8 cellular contexts compared by ENCODE assay signal in the genomic region with DNA sequence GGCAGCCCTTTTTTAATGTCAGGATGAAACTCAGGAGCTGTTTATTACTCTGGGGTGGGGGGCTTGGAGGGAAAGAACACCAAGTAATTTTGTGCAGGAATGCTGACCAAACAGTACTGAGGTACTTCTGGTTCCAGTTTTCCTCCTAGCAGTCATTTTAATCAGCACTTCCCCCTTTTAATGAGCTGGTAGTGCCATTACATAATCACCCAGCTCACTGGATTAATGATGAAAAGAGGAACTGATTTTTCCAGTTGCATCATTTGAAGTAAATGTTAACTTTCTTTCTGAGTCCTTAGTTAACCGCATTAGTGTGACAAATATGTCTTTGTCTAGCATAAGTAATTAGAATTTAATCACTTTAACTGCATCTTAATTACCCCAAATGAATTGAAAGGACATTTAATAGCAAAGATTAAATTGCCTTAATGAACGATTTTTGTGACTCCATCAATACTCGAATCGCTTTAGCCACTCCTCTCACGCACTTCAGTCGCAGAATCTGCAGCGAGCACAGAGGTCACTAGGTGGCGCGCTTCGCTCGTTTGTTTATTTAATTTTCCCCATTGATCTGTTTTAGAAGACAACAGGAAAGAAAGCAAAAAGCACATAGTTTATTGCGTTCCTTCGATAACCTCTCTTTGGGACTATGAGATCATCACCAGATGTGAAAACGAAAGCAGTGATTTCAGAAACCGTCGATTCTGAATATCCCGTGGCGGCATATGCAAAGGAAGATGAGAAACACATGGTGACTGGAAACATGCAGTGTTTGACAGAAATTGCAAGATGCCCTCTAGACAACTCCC. TPM values are rescaled to one million over a fixed set of nuclear protein-coding genes. Genes with fewer than 3 reads are reported as not detected.
A peak's percentile ranks its signal among the peaks of the same experiment; 100 is the strongest.
DNase-seq lines count a peak whose midpoint lies in the region; ATAC-seq and TF ChIP-seq lines count a peak whose summit lies in the region.

No MANE protein-coding gene starts in this region.

- H2BK15ac ChIP-seq in neuronal stem cell (ENCODE audit: low read length), result no peak overlapping the region

- H4K8ac ChIP-seq in neuronal stem cell (ENCODE audit: low read depth, low read length), result no peak overlapping the region

- ATAC-seq in GM19438 (IDR thresholded peaks at IDR 0.05; ENCODE audit: low read depth, unreplicated experiment) (peak; percentile 57), HG03521 (IDR thresholded peaks at IDR 0.05; ENCODE audit: unreplicated experiment) (peak; percentile 67), PC-3 (peak; percentile 53), thoracic aorta (ENCODE audit: insufficient number of reproducible peaks, low FRiP score, low read depth) (no peak)

- H3K79me1 ChIP-seq in neuronal stem cell (ENCODE audit: low read depth, low read length), result no peaks in the 10 kb centered on the region

- H3K4ac ChIP-seq in neuronal stem cell (ENCODE audit: low read length), result no peak overlapping the region

- POLR2A ChIA-PET in PC-3 (lab: Charles Lee; ENCODE audit: unreplicated experiment), result no interaction called here

- H3K36me3 ChIP-seq in PC-3 (ENCODE audit: low read depth, low read length) (no peaks in the 10 kb centered on the region; the same call in 1 of the 2 replicates), esophagus squamous epithelium (no peaks in the 10 kb centered on the region), neuronal stem cell (replicated peaks in 1 of 2; ENCODE audit: control insufficient read depth in 2 of 2, insufficient read depth in 2 of 2, low read length in 2 of 2) (no peaks in the 10 kb centered on the region), thoracic aorta (no peaks in the 10 kb centered on the region)

- H3K27me3 ChIP-seq in PC-3 (ENCODE audit: low read length) (peaks cover 59% of the 10 kb centered on the region), esophagus squamous epithelium (peaks cover 10 to 98% (median 27%) of the 10 kb centered on the region in 4 donors), neuronal stem cell (ENCODE audit: control insufficient read depth in 3 of 3, insufficient read depth in 3 of 3, low read depth in 1 of 3, low read length in 3 of 3) (peaks cover 12 to 34% (median 23%) of the 10 kb centered on the region in 3 experiments), thoracic aorta (replicated peaks; ENCODE audit: insufficient read depth) (peaks cover 24% of the 10 kb centered on the region)

- no peak for TF ChIP-seq POLR2A in esophagus squamous epithelium (IDR thresholded peaks at IDR 0.05)

- no peak overlapping the region for H3K14ac ChIP-seq in neuronal stem cell (ENCODE audit: low read length)

- no peak overlapping the region for H2BK120ac ChIP-seq in neuronal stem cell (ENCODE audit: low read depth, low read length)

- TF ChIP-seq CTCF in PC-3 (conservative IDR thresholded peaks at IDR 0.05; ENCODE audit: low read depth, low read length), result peak; percentile 94
- peak; percentile 65 to 82 (median 72) for TF ChIP-seq CTCF in esophagus squamous epithelium (IDR thresholded peaks at IDR 0.05)
- TF ChIP-seq CTCF in thoracic aorta (IDR thresholded peaks at IDR 0.05), result peak; percentile 61

- H3K4me3 ChIP-seq in PC-3 (ENCODE audit: low read length), result no peak overlapping the region
- peak overlapping the region in 1 of 4 donors; percentile 44 for H3K4me3 ChIP-seq in esophagus squamous epithelium
- H3K4me3 ChIP-seq in neuronal stem cell (ENCODE audit: low read length in 2 of 2), result no peak overlapping the region
- peak overlapping the region; percentile 45 for H3K4me3 ChIP-seq in thoracic aorta

- BruUV-seq in PC-3 (replicated peaks; lab: Mats Ljungman, UMichigan), result no TSS peak

- H3K27ac ChIP-seq in PC-3 (ENCODE audit: low read length), result no peak overlapping the region
- H3K27ac ChIP-seq in esophagus squamous epithelium, result no peak overlapping the region
- H3K27ac ChIP-seq in neuronal stem cell (replicated peaks; ENCODE audit: low read length), result no peak overlapping the region
- H3K27ac ChIP-seq in thoracic aorta, result no peak overlapping the region

- no peaks in the 10 kb centered on the region for H3K4me1 ChIP-seq in PC-3 (ENCODE audit: insufficient read depth, low read length)
- H3K4me1 ChIP-seq in esophagus squamous epithelium, result peaks cover 7 to 39% (median 9%) of the 10 kb centered on the region in 3 donors
- H3K4me1 ChIP-seq in neuronal stem cell (ENCODE audit: control insufficient read depth in 2 of 2, insufficient read depth in 1 of 2, low read depth in 1 of 2, low read length in 2 of 2), result peaks cover 9 to 13% of the 10 kb centered on the region in 2 donors
- peaks cover 6 to 27% of the 10 kb centered on the region in 2 donors for H3K4me1 ChIP-seq in thoracic aorta (ENCODE audit: control insufficient read depth in 1 of 2, low read depth in 2 of 2)

- no peak overlapping the region for H2AFZ ChIP-seq in PC-3 (ENCODE audit: low read length)
- no peak overlapping the region for H2AFZ ChIP-seq in neuronal stem cell (ENCODE audit: low read length)

- H3K18ac ChIP-seq in neuronal stem cell (ENCODE audit: low read length), result no peak overlapping the region

- no peaks in the 10 kb centered on the region for H3K9me2 ChIP-seq in PC-3 (replicated peaks; ENCODE audit: low read length)

- H3K9me3 ChIP-seq in PC-3 (ENCODE audit: low read length), result no peaks in the 10 kb centered on the region
- H3K9me3 ChIP-seq in esophagus squamous epithelium, result no peaks in the 10 kb centered on the region
- H3K9me3 ChIP-seq in neuronal stem cell (replicated peaks in 1 of 2; ENCODE audit: control insufficient read depth in 2 of 2, insufficient read depth in 1 of 2, low read depth in 1 of 2, low read length in 2 of 2), result no peaks in the 10 kb centered on the region
- H3K9me3 ChIP-seq in thoracic aorta, result no peaks in the 10 kb centered on the region

- peaks cover 85% of the 10 kb centered on the region for H3K27me3 Mint-ChIP-seq in activated T-cell treated with anti-CD3 and anti-CD28 coated beads, Interleukin-2, amount 50 U/mL, for 24 hours

- H3K36me3 Mint-ChIP-seq in activated T-cell treated with anti-CD3 and anti-CD28 coated beads, Interleukin-2, amount 50 U/mL, for 24 hours (ENCODE audit: low read depth), result no peaks in the 10 kb centered on the region

- no peaks in the 10 kb centered on the region for H3K9me3 Mint-ChIP-seq in activated T-cell treated with anti-CD3 and anti-CD28 coated beads, Interleukin-2, amount 50 U/mL, for 24 hours

- H2BK5ac ChIP-seq in neuronal stem cell (ENCODE audit: low read length), result no peak overlapping the region

- peak overlapping the region; percentile 8; the same call in 1 of the 2 replicates for H3K4me2 ChIP-seq in PC-3 (ENCODE audit: low read length)
- H3K4me2 ChIP-seq in neuronal stem cell (ENCODE audit: insufficient read depth, low read length, poor library complexity, severe bottlenecking), result no peak overlapping the region

- H2AK5ac ChIP-seq in neuronal stem cell (ENCODE audit: low read depth, low read length), result no peak overlapping the region

- peak overlapping the region; percentile 38 for H3K4me3 Mint-ChIP-seq in activated T-cell treated with anti-CD3 and anti-CD28 coated beads, Interleukin-2, amount 50 U/mL, for 24 hours

- intact Hi-C loops in PC-3 (cut with micrococcal nuclease) (loop anchor here (2.0 kb wide), 1 partner anchor 416 kb away; no protein-coding TSS in a partner anchor), esophagus squamous epithelium (cut with DNase I) (loop anchor here (5.0 to 10.0 kb wide), 2 partner anchors 417 to 934 kb away; no protein-coding TSS in a partner anchor)

- H3K9ac ChIP-seq in PC-3 (ENCODE audit: low read length), result no peak overlapping the region
- no peak overlapping the region for H3K9ac ChIP-seq in neuronal stem cell (ENCODE audit: low read depth, low read length, poor library complexity)

- no peak overlapping the region for H3K27ac Mint-ChIP-seq in activated T-cell treated with anti-CD3 and anti-CD28 coated beads, Interleukin-2, amount 50 U/mL, for 24 hours

- H2BK12ac ChIP-seq in neuronal stem cell (ENCODE audit: low read length), result no peak overlapping the region

- CTCF ChIA-PET in PC-3 (lab: Charles Lee), result no interaction called here

- H4K91ac ChIP-seq in neuronal stem cell (ENCODE audit: low read depth, low read length, poor library complexity), result no peak overlapping the region

- no peaks in the 10 kb centered on the region for H3K79me2 ChIP-seq in PC-3 (ENCODE audit: low read length)

- H4K20me1 ChIP-seq in PC-3 (ENCODE audit: low read length), result no peaks in the 10 kb centered on the region

- 5% methylated on average over 18 of the region's 18 CpGs for WGBS in esophagus squamous epithelium, 2 donors
- WGBS in neuronal stem cell (ENCODE audit: extremely low coverage in 2 of 2, insufficient read length in 2 of 2, insufficient replicate concordance in 1 of 2), 2 donors, result no CpG with 5 or more reads among the region's 18 CpGs

- H3K23ac ChIP-seq in neuronal stem cell (ENCODE audit: low read depth, low read length, poor library complexity), result no peak overlapping the region

- DNase-seq in CMK (ENCODE audit: low read depth) (peak; percentile 11), PC-3 (peak; percentile 76), esophagus squamous epithelium (lab: John Stamatoyannopoulos, UW) (no peak), neuronal stem cell (ENCODE audit: low spot score) (peak; percentile 67), thoracic aorta (ENCODE audit: low spot score) (no peak)
- peak; percentile 75 for DNase-seq in activated T-cell treated with anti-CD3 and anti-CD28 coated beads, Interleukin-2, amount 50 U/mL, for 24 hours

- no peaks in the 10 kb centered on the region for H3F3A ChIP-seq in PC-3 (ENCODE audit: low read length, unreplicated experiment)

- peaks cover 25% of the 10 kb centered on the region for H3K4me1 Mint-ChIP-seq in activated T-cell treated with anti-CD3 and anti-CD28 coated beads, Interleukin-2, amount 50 U/mL, for 24 hours (ENCODE audit: low read depth)

RNA-seq across cellular contexts. Expression of a gene that starts 9.8 kb away (rescaled TPM):
- not detected in 2 replicates for total RNA-seq in PC-3 (2014; rRNA removed)
- total RNA-seq in esophagus squamous epithelium, result not detected
- polyA plus RNA-seq in neuronal stem cell (2013, experiment 1 of 2), result 0.24 TPM
- polyA plus RNA-seq in neuronal stem cell (2013, experiment 2 of 2), result 0.24 TPM
- total RNA-seq in thoracic aorta, result under 1 TPM in 1 of 2 donors, not detected in 1; 0.28 TPM

Comparison
In these comparisons a context has a peak if more than half of its experiments do, and no peak if none do; other contexts are left out.
1. DNase-seq: peak in CMK (single experiment), PC-3 (single experiment), activated T-cell treated with anti-CD3 and anti-CD28 coated beads, Interleukin-2, amount 50 U/mL, for 24 hours (single experiment) and neuronal stem cell (single experiment); none in esophagus squamous epithelium (single experiment) and thoracic aorta (single experiment).
2. Peak in every context shown above with its lines, with median percentiles within 50 percentile points of each other: CTCF ChIP-seq.